Comparison of ENCODE assay signal across 27 cellular contexts in genomic region chr10:101933976-101934375, GRCh38.
"Had no signal": no experiment of that assay in that cellular context is flagged by ENCODE, and none has a peak within 500 bp of the region (broad histone marks: within the 10 kb centered on the region; RNA-seq: fewer than 3 reads in every experiment).

No MANE protein-coding gene starts in this region.

- H3K27ac Mint-ChIP-seq: activated naive CD8-positive, alpha-beta T cell treated with anti-CD3 and anti-CD28 coated beads for 36 hours; stimulated activated naive CD8-positive, alpha-beta T cell treated with anti-CD3 and anti-CD28 coated beads, Interleukin-15, Interleukin-2, amounts not matched to agents 100 ng/mL and 50 ng/mL, for 24 hours had no signal

- H3K9me3 Mint-ChIP-seq: activated naive CD8-positive, alpha-beta T cell treated with anti-CD3 and anti-CD28 coated beads for 36 hours; stimulated activated naive CD8-positive, alpha-beta T cell treated with anti-CD3 and anti-CD28 coated beads, Interleukin-15, Interleukin-2, amounts not matched to agents 100 ng/mL and 50 ng/mL, for 24 hours had no signal

- H3K27ac ChIP-seq: adrenal gland, body of pancreas, skin epidermis, thoracic aorta had no signal

- H3K27me3 Mint-ChIP-seq: activated naive CD8-positive, alpha-beta T cell treated with anti-CD3 and anti-CD28 coated beads for 36 hours; naive thymus-derived CD4-positive, alpha-beta T cell; stimulated activated naive CD8-positive, alpha-beta T cell treated with anti-CD3 and anti-CD28 coated beads, Interleukin-15, Interleukin-2, amounts not matched to agents 100 ng/mL and 50 ng/mL, for 24 hours had no signal

- DNase-seq: activated CD4-positive, alpha-beta T cell treated with anti-CD3 and anti-CD28 coated beads for 48 hours; activated CD4-positive, alpha-beta T cell treated with anti-CD3 and anti-CD28 coated beads, Interleukin-2, amount 50 U/mL, for 48 hours; activated CD8-positive, alpha-beta memory T cell treated with anti-CD3 and anti-CD28 coated beads for 24 hours; activated effector memory CD4-positive, alpha-beta T cell treated with Interleukin-2 at 50 U/mL for 16 hours; activated naive CD4-positive, alpha-beta T cell treated with Interleukin-2 at 50 U/mL for 16 hours; activated naive CD8-positive, alpha-beta T cell treated with anti-CD3 and anti-CD28 coated beads for 36 hours; adrenal gland; aorta; body of pancreas; foreskin fibroblast; heart right ventricle; naive thymus-derived CD4-positive, alpha-beta T cell; stimulated activated CD4-positive, alpha-beta T cell treated with anti-CD3 and anti-CD28 coated beads, Interleukin-12 subunit alpha, Interleukin-12 subunit beta, amount 100 ng/mL, for 4 hours; stimulated activated CD4-positive, alpha-beta T cell treated with anti-CD3 and anti-CD28 coated beads, Interleukin-4, amount 100 ng/mL, for 1 hour; T-helper 9 cell; trophoblast cell; uterus; WERI-Rb-1 had no signal

- H3K4me3 ChIP-seq: adrenal gland, body of pancreas, cardiac muscle cell, heart right ventricle, lung, skin epidermis, thoracic aorta, uterus had no signal

- H3K4me3 Mint-ChIP-seq: activated naive CD8-positive, alpha-beta T cell treated with anti-CD3 and anti-CD28 coated beads for 36 hours; naive thymus-derived CD4-positive, alpha-beta T cell; stimulated activated naive CD8-positive, alpha-beta T cell treated with anti-CD3 and anti-CD28 coated beads, Interleukin-15, Interleukin-2, amounts not matched to agents 100 ng/mL and 50 ng/mL, for 24 hours had no signal

- ATAC-seq: activated CD4-positive, CD25-positive, alpha-beta regulatory T cell treated with anti-CD3 and anti-CD28 coated beads, Interleukin-2, amount 50 U/mL, for 24 hours; body of pancreas; esophagus mucosa; heart right ventricle; left lobe of liver; naive thymus-derived CD4-positive, alpha-beta T cell; sciatic nerve had no signal

- H3K9me3 ChIP-seq: adrenal gland, body of pancreas, heart right ventricle, thoracic aorta, uterus had no signal

- H3K27me3 ChIP-seq: adrenal gland, body of pancreas, cardiac muscle cell, heart right ventricle, uterus had no signal

- H3K36me3 ChIP-seq: cardiac muscle cell, thoracic aorta, uterus, WERI-Rb-1 had no signal

- H3K4me1 ChIP-seq: body of pancreas had no signal
